ENCODE assay signal across 13 cellular contexts in genomic region chr3:5330152-5330810, GRCh38.
DNase-seq lines count a peak whose midpoint lies in the region; ATAC-seq, FAIRE-seq and TF ChIP-seq lines count a peak whose summit lies in the region.
"Had no signal": no experiment of that assay in that cellular context is flagged by ENCODE, and none has a peak within 500 bp of the region (broad histone marks: within the 10 kb centered on the region; RNA-seq: fewer than 3 reads in every experiment).

No MANE protein-coding gene starts in this region.

- H3K36me3 ChIP-seq in mammary epithelial cell (ENCODE audit: insufficient read depth, low read length) = no peaks in the 10 kb centered on the region

- H3K79me2 ChIP-seq in mammary epithelial cell (ENCODE audit: insufficient read depth, low read length) = no peaks in the 10 kb centered on the region

- H3K4me2 ChIP-seq in mammary epithelial cell (ENCODE audit: insufficient read depth, low read depth, low read length) = peak overlapping the region; percentile 6

- BruUV-seq in mammary epithelial cell (replicated peaks; lab: Mats Ljungman, UMichigan) = no TSS peak

- no peak for TF ChIP-seq CTCF in mammary epithelial cell (conservative IDR thresholded peaks at IDR 0.05 in 1 of 2, IDR thresholded peaks at IDR 0.05 in 1 of 2; ENCODE audit: extremely low read depth in 1 of 2, insufficient read depth in 1 of 2, low read depth in 1 of 2, low read length in 2 of 2)

- H2AFZ ChIP-seq in mammary epithelial cell (ENCODE audit: low read depth, low read length) = peak overlapping the region; percentile 14

- no peak overlapping the region for H3K4me3 ChIP-seq in mammary epithelial cell (replicated peaks in 1 of 3; ENCODE audit: insufficient read depth in 1 of 3, low read depth in 2 of 3, low read length in 3 of 3)
- H3K4me3 ChIP-seq: testis had no signal

- in situ Hi-C loops in mammary epithelial cell (cut with MboI; ENCODE audit: low sequenced_read_pairs in 2 of 2) = no loop called here

- H4K20me1 ChIP-seq in mammary epithelial cell (ENCODE audit: insufficient read depth, low read length) = no peaks in the 10 kb centered on the region

- CTCF ChIA-PET in activated CD4-positive, alpha-beta T cell treated with anti-CD3 and anti-CD28 coated beads for 36 hours (lab: Charles Lee) = no interaction called here
- CTCF ChIA-PET in mammary epithelial cell (lab: Charles Lee; ENCODE audit: low non-redundant PET) = interaction anchor here (0.6 to 0.7 kb wide), 2 partner anchors 334 to 1287 kb away, joined by 5 read pairs; no protein-coding TSS in a partner anchor

- peak; percentile 88 for ATAC-seq in activated CD4-positive, alpha-beta T cell treated with anti-CD3 and anti-CD28 coated beads for 36 hours
- ATAC-seq in HG03139 (IDR thresholded peaks at IDR 0.05; ENCODE audit: unreplicated experiment) = no peak

- H3K9me3 ChIP-seq in mammary epithelial cell (replicated peaks; ENCODE audit: insufficient read depth, low read length) = no peaks in the 10 kb centered on the region
- H3K9me3 ChIP-seq: testis had no signal

- peaks cover 46% of the 10 kb centered on the region for H3K4me1 Mint-ChIP-seq in activated CD4-positive, alpha-beta T cell treated with anti-CD3 and anti-CD28 coated beads for 36 hours

- TF ChIP-seq POLR2A in H54 (IDR thresholded peaks at IDR 0.05; ENCODE audit: low read depth, low read length) = no peak

- H3K9me3 Mint-ChIP-seq in activated CD4-positive, alpha-beta T cell treated with anti-CD3 and anti-CD28 coated beads for 36 hours (ENCODE audit: low read depth) = no peaks in the 10 kb centered on the region
- H3K9me3 Mint-ChIP-seq: dendritic cell treated with granulocyte-macrophage colony-stimulating factor and Interleukin-4, amounts not matched to agents 40 ng/mL and 50 ng/mL, for 4 days had no signal

- peak overlapping the region; percentile 22 for H3K4me3 Mint-ChIP-seq in activated CD4-positive, alpha-beta T cell treated with anti-CD3 and anti-CD28 coated beads for 36 hours
- H3K4me3 Mint-ChIP-seq: activated naive CD8-positive, alpha-beta T cell; dendritic cell treated with granulocyte-macrophage colony-stimulating factor and Interleukin-4, amounts not matched to agents 40 ng/mL and 50 ng/mL, for 4 days had no signal

- dilution Hi-C loops in mammary epithelial cell (cut with HindIII; ENCODE audit: low sequenced_read_pairs) = no loop called here

- intact Hi-C loops in activated CD4-positive, alpha-beta T cell treated with anti-CD3 and anti-CD28 coated beads for 36 hours (cut with DNase I, micrococcal nuclease) = loop anchor here (5.0 to 10.0 kb wide), 4 partner anchors 133 to 495 kb away; partner anchors contain the start of genes ARL8B (in 1 of the 2) and BHLHE40 (in 1 of the 2)
- intact Hi-C loops in mammary epithelial cell (cut with micrococcal nuclease) = no loop called here

- H3K9ac ChIP-seq in mammary epithelial cell (ENCODE audit: insufficient read depth, low read length) = no peak overlapping the region

- H3K36me3 Mint-ChIP-seq in activated CD4-positive, alpha-beta T cell treated with anti-CD3 and anti-CD28 coated beads for 36 hours (ENCODE audit: low read depth) = no peaks in the 10 kb centered on the region

- no peak overlapping the region for H3K27ac ChIP-seq in mammary epithelial cell (ENCODE audit: insufficient read depth, low read depth, low read length)
- H3K27ac ChIP-seq: testis had no signal

- peak; percentile 71 for DNase-seq in activated CD4-positive, alpha-beta T cell treated with anti-CD3 and anti-CD28 coated beads for 36 hours
- no peak for DNase-seq in activated CD4-positive, alpha-beta T cell treated with anti-CD3 and anti-CD28 coated beads, Interleukin-2, amount 50 U/mL, for 4 hours
- DNase-seq in H54 (ENCODE audit: insufficient read length, low spot score) (no peak), mammary epithelial cell (peak; percentile 91), NCI-H2081 treated with DMSO at 0.1 percent for 48 hours (lab: John Stamatoyannopoulos, UW) (no peak), NCI-H226 (no peak)
- DNase-seq in stimulated activated CD4-positive, alpha-beta T cell treated with anti-CD3 and anti-CD28 coated beads, Interleukin-2, amount 100 ng/mL, for 24 hours = peak; percentile 14 to 18
- DNase-seq: RPMI8226, testis had no signal

- peaks cover 5% of the 10 kb centered on the region for H3K4me1 ChIP-seq in mammary epithelial cell (ENCODE audit: insufficient read depth, low read length)
- H3K4me1 ChIP-seq: testis had no signal

- peaks cover 5% of the 10 kb centered on the region for H3K27me3 Mint-ChIP-seq in activated CD4-positive, alpha-beta T cell treated with anti-CD3 and anti-CD28 coated beads for 36 hours
- H3K27me3 Mint-ChIP-seq: dendritic cell treated with granulocyte-macrophage colony-stimulating factor and Interleukin-4, amounts not matched to agents 40 ng/mL and 50 ng/mL, for 4 days had no signal

- no peaks in the 10 kb centered on the region for H3K27me3 ChIP-seq in mammary epithelial cell (ENCODE audit: insufficient read depth, low read length)
- H3K27me3 ChIP-seq: testis had no signal

- POLR2A ChIA-PET in activated CD4-positive, alpha-beta T cell treated with anti-CD3 and anti-CD28 coated beads for 36 hours (lab: Charles Lee) = no interaction called here

- H3K27ac Mint-ChIP-seq in activated CD4-positive, alpha-beta T cell treated with anti-CD3 and anti-CD28 coated beads for 36 hours = peak overlapping the region; percentile 77
- H3K27ac Mint-ChIP-seq: activated naive CD8-positive, alpha-beta T cell; dendritic cell treated with granulocyte-macrophage colony-stimulating factor and Interleukin-4, amounts not matched to agents 40 ng/mL and 50 ng/mL, for 4 days had no signal

- 43% methylated on average over 9 of the region's 9 CpGs for WGBS in mammary epithelial cell (ENCODE audit: low coverage, missing lambda C conversion rate)

- FAIRE-seq in H54 (lab: Jason Lieb, UNC) = peak; percentile 6
- FAIRE-seq: TTC549 had no signal

Comparison
In these comparisons a context has a peak if more than half of its experiments do, and no peak if none do; other contexts are left out.
1. DNase-seq: peak in activated CD4-positive, alpha-beta T cell treated with anti-CD3 and anti-CD28 coated beads for 36 hours (single experiment), mammary epithelial cell (single experiment) and stimulated activated CD4-positive, alpha-beta T cell treated with anti-CD3 and anti-CD28 coated beads, Interleukin-2, amount 100 ng/mL, for 24 hours (2 of 2); none in activated CD4-positive, alpha-beta T cell treated with anti-CD3 and anti-CD28 coated beads, Interleukin-2, amount 50 U/mL, for 4 hours (0 of 2), H54 (single experiment), NCI-H2081 treated with DMSO at 0.1 percent for 48 hours (single experiment) and NCI-H226 (single experiment).